ENCODE assay signal across 9 cellular contexts in the genomic region with DNA sequence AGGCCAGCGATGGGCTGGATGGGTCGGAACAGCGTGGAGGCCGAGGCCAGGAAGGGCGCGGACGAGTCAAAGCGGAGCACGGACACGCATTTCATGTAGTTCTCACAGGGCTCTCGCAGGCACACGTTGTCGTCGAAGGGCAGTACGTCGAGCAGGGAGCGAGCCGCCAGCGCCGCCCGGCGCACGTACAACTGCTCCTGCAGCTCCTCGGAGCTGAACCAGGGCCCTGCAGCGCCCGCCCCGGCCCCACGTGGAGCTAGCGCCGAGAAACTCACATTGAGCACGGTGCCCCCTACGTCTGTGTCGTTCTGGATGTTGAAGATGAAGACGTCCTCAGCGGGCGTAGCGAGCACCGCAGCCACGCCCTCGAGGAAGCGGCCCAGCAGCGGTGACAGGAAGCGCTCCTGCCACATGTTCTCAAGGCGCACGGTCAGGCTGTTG. TPM values are rescaled to one million over a fixed set of nuclear protein-coding genes. Genes with fewer than 3 reads are reported as not detected.
DNase-seq lines count a peak whose midpoint lies in the region; ATAC-seq and TF ChIP-seq lines count a peak whose summit lies in the region.
"Had no signal": no experiment of that assay in that cellular context is flagged by ENCODE, and none has a peak within 500 bp of the region (broad histone marks: within the 10 kb centered on the region; RNA-seq: fewer than 3 reads in every experiment).

No MANE protein-coding gene starts in this region.

- peaks cover 14% of the 10 kb centered on the region for H3K4me1 Mint-ChIP-seq in activated T-cell treated with anti-CD3 and anti-CD28 coated beads, Interleukin-2, amount 50 U/mL, for 4 hours (ENCODE audit: low read depth)
- H3K4me1 Mint-ChIP-seq in activated naive CD8-positive, alpha-beta T cell treated with anti-CD3 and anti-CD28 coated beads, Interleukin-2, amount 10 ng/mL, durations not matched to agents 7 days and 5 days, result peaks cover 12% of the 10 kb centered on the region
- H3K4me1 Mint-ChIP-seq in type B pancreatic cell (ENCODE audit: unreplicated experiment), result no peaks in the 10 kb centered on the region

- H3K4me1 ChIP-seq in muscle layer of colon (ENCODE audit: insufficient read depth, low read length), result peaks cover 4% of the 10 kb centered on the region

- H3K9me3 Mint-ChIP-seq in activated T-cell treated with anti-CD3 and anti-CD28 coated beads, Interleukin-2, amount 50 U/mL, for 4 hours, result no peaks in the 10 kb centered on the region
- H3K9me3 Mint-ChIP-seq in activated naive CD8-positive, alpha-beta T cell treated with anti-CD3 and anti-CD28 coated beads, Interleukin-2, amount 10 ng/mL, durations not matched to agents 7 days and 5 days, result no peaks in the 10 kb centered on the region
- H3K9me3 Mint-ChIP-seq in type B pancreatic cell, result peaks cover 4% of the 10 kb centered on the region

- peaks cover 9 to 34% of the 10 kb centered on the region in 2 donors for H3K27me3 ChIP-seq in muscle layer of colon (ENCODE audit: control insufficient read depth in 1 of 2, insufficient read depth in 2 of 2, low read length in 2 of 2)

- H3K9ac ChIP-seq in muscle layer of colon (ENCODE audit: low read length), result no peak overlapping the region

- no peaks in the 10 kb centered on the region for H3K9me3 ChIP-seq in muscle layer of colon (ENCODE audit: low read length)

- TF ChIP-seq CTCF in type B pancreatic cell (conservative IDR thresholded peaks at IDR 0.05), result no peak

- no peaks in the 10 kb centered on the region for H3K36me3 ChIP-seq in muscle layer of colon (ENCODE audit: insufficient read depth, low read length)

- POLR2A ChIA-PET in activated naive CD8-positive, alpha-beta T cell treated with anti-CD3 and anti-CD28 coated beads, Interleukin-2, amount 10 ng/mL, durations not matched to agents 7 days and 5 days (lab: Charles Lee), result interaction anchor here (0.6 kb wide), 1 partner anchor 264 kb away, joined by 6 read pairs; no protein-coding TSS in a partner anchor

- H3K27me3 Mint-ChIP-seq in activated T-cell treated with anti-CD3 and anti-CD28 coated beads, Interleukin-2, amount 50 U/mL, for 4 hours (ENCODE audit: low read depth), result peaks cover 9% of the 10 kb centered on the region
- H3K27me3 Mint-ChIP-seq in activated naive CD8-positive, alpha-beta T cell treated with anti-CD3 and anti-CD28 coated beads, Interleukin-2, amount 10 ng/mL, durations not matched to agents 7 days and 5 days, result peaks cover 6% of the 10 kb centered on the region
- no peaks in the 10 kb centered on the region for H3K27me3 Mint-ChIP-seq in type B pancreatic cell

- H3K27ac ChIP-seq in muscle layer of colon (ENCODE audit: low read depth, low read length), result no peak overlapping the region

- H3K4me3 Mint-ChIP-seq in activated T-cell treated with anti-CD3 and anti-CD28 coated beads, Interleukin-2, amount 50 U/mL, for 4 hours, result peak overlapping the region; percentile 77
- peak overlapping the region; percentile 77 for H3K4me3 Mint-ChIP-seq in activated naive CD8-positive, alpha-beta T cell treated with anti-CD3 and anti-CD28 coated beads, Interleukin-2, amount 10 ng/mL, durations not matched to agents 7 days and 5 days
- peak overlapping the region; percentile 34 for H3K4me3 Mint-ChIP-seq in type B pancreatic cell

- peak overlapping the region; percentile 84 for H3K27ac Mint-ChIP-seq in activated naive CD8-positive, alpha-beta T cell treated with anti-CD3 and anti-CD28 coated beads, Interleukin-2, amount 10 ng/mL, durations not matched to agents 7 days and 5 days
- no peak overlapping the region for H3K27ac Mint-ChIP-seq in type B pancreatic cell

- peak overlapping the region; percentile 31 to 47 for H3K4me3 ChIP-seq in muscle layer of colon (ENCODE audit: low read depth in 1 of 2, low read length in 2 of 2)

- no peaks in the 10 kb centered on the region for H3K36me3 Mint-ChIP-seq in activated T-cell treated with anti-CD3 and anti-CD28 coated beads, Interleukin-2, amount 50 U/mL, for 4 hours (ENCODE audit: insufficient read depth)
- H3K36me3 Mint-ChIP-seq in activated naive CD8-positive, alpha-beta T cell treated with anti-CD3 and anti-CD28 coated beads, Interleukin-2, amount 10 ng/mL, durations not matched to agents 7 days and 5 days, result peaks cover 9% of the 10 kb centered on the region
- peaks cover 5% of the 10 kb centered on the region for H3K36me3 Mint-ChIP-seq in type B pancreatic cell

- ATAC-seq in activated T-cell treated with anti-CD3 and anti-CD28 coated beads, Interleukin-2, amount 50 U/mL, for 4 hours, result peak in 1 of 2 donors; percentile 2
- ATAC-seq in activated naive CD8-positive, alpha-beta T cell treated with anti-CD3 and anti-CD28 coated beads, Interleukin-2, amount 10 ng/mL, durations not matched to agents 7 days and 5 days (ENCODE audit: low read depth), result peak; percentile 13

- peak; percentile 22 for DNase-seq in activated T-cell treated with anti-CD3 and anti-CD28 coated beads, Interleukin-2, amount 50 U/mL, for 4 hours
- no peak for DNase-seq in activated T-cell treated with anti-CD3 and anti-CD28 coated beads, Interleukin-2, amount 50 U/mL, for 1 hour
- peak; percentile 63 for DNase-seq in activated naive CD8-positive, alpha-beta T cell treated with anti-CD3 and anti-CD28 coated beads, Interleukin-2, amount 10 ng/mL, durations not matched to agents 7 days and 5 days
- DNase-seq in type B pancreatic cell (ENCODE audit: extremely low spot score, unreplicated experiment) (no peak), NCI-H1417 treated with DMSO at 0.1 percent for 48 hours (lab: John Stamatoyannopoulos, UW) (no peak), SIG-M5 (lab: John Stamatoyannopoulos, UW) (no peak), islet precursor cell (no peak)

RNA-seq across cellular contexts. Expression of gene CELSR3, which starts 5.8 kb away (rescaled TPM):
- total RNA-seq in activated T-cell treated with anti-CD3 and anti-CD28 coated beads, Interleukin-2, amount 50 U/mL, for 4 hours, result 10 to 100 TPM; 11.0 to 15.0 (median 12.3) TPM
- total RNA-seq in activated naive CD8-positive, alpha-beta T cell treated with anti-CD3 and anti-CD28 coated beads, Interleukin-2, amount 10 ng/mL, durations not matched to agents 7 days and 5 days, result 10 to 100 TPM; 15.6 to 16.2 TPM
- 9.8 and 10.2 TPM in 2 replicates for total RNA-seq in type B pancreatic cell (ENCODE audit: low replicate concordance)

RNA-seq across cellular contexts. Expression of gene SLC26A6, which starts 21.6 kb away (rescaled TPM):
- 10 to 100 TPM; 14.4 to 17.5 (median 17.2) TPM for total RNA-seq in activated T-cell treated with anti-CD3 and anti-CD28 coated beads, Interleukin-2, amount 50 U/mL, for 4 hours
- 10 to 100 TPM; 54.4 to 54.7 TPM for total RNA-seq in activated naive CD8-positive, alpha-beta T cell treated with anti-CD3 and anti-CD28 coated beads, Interleukin-2, amount 10 ng/mL, durations not matched to agents 7 days and 5 days
- total RNA-seq in type B pancreatic cell (ENCODE audit: low replicate concordance), result 19.7 and 35.6 TPM in 2 replicates

RNA-seq across cellular contexts. Expression of gene NCKIPSD, which starts 28.9 kb away (rescaled TPM):
- total RNA-seq in activated T-cell treated with anti-CD3 and anti-CD28 coated beads, Interleukin-2, amount 50 U/mL, for 4 hours, result 10 to 100 TPM; 21.3 to 24.3 (median 22.0) TPM
- total RNA-seq in activated naive CD8-positive, alpha-beta T cell treated with anti-CD3 and anti-CD28 coated beads, Interleukin-2, amount 10 ng/mL, durations not matched to agents 7 days and 5 days, result 10 to 100 TPM; 46.9 to 48.7 TPM
- 20.1 and 22.1 TPM in 2 replicates for total RNA-seq in type B pancreatic cell (ENCODE audit: low replicate concordance)

RNA-seq across cellular contexts. Expression of gene TMEM89, which starts 35.3 kb away (rescaled TPM):
- not detected for total RNA-seq in activated T-cell treated with anti-CD3 and anti-CD28 coated beads, Interleukin-2, amount 50 U/mL, for 4 hours
- total RNA-seq in activated naive CD8-positive, alpha-beta T cell treated with anti-CD3 and anti-CD28 coated beads, Interleukin-2, amount 10 ng/mL, durations not matched to agents 7 days and 5 days, result not detected
- not detected in 2 replicates for total RNA-seq in type B pancreatic cell (ENCODE audit: low replicate concordance)
- total RNA-seq: SK-MEL-5 had no signal

RNA-seq across cellular contexts. Expression of gene UQCRC1, which starts 47.4 kb away (rescaled TPM):
- total RNA-seq in activated T-cell treated with anti-CD3 and anti-CD28 coated beads, Interleukin-2, amount 50 U/mL, for 4 hours, result 100 to 1,000 TPM; 178 to 200 (median 193) TPM
- total RNA-seq in activated naive CD8-positive, alpha-beta T cell treated with anti-CD3 and anti-CD28 coated beads, Interleukin-2, amount 10 ng/mL, durations not matched to agents 7 days and 5 days, result 100 to 1,000 TPM; 144 to 148 TPM
- 273 and 324 TPM in 2 replicates for total RNA-seq in type B pancreatic cell (ENCODE audit: low replicate concordance)

Comparison
In these comparisons a context has a peak if more than half of its experiments do, and no peak if none do; other contexts are left out.
1. DNase-seq: peak in activated T-cell treated with anti-CD3 and anti-CD28 coated beads, Interleukin-2, amount 50 U/mL, for 4 hours (single experiment) and activated naive CD8-positive, alpha-beta T cell treated with anti-CD3 and anti-CD28 coated beads, Interleukin-2, amount 10 ng/mL, durations not matched to agents 7 days and 5 days (single experiment); none in activated T-cell treated with anti-CD3 and anti-CD28 coated beads, Interleukin-2, amount 50 U/mL, for 1 hour (single experiment), type B pancreatic cell (single experiment), NCI-H1417 treated with DMSO at 0.1 percent for 48 hours (single experiment), SIG-M5 (single experiment) and islet precursor cell (single experiment).
2. Peak in every context shown above with its lines, with median percentiles within 50 percentile points of each other: H3K4me3 Mint-ChIP-seq.